Comparison of ENCODE assay signal across 18 cellular contexts in genomic region chr5:56303511-56303910, GRCh38.
A peak's percentile ranks its signal among the peaks of the same experiment; 100 is the strongest.
DNase-seq lines count a peak whose midpoint lies in the region; ATAC-seq and TF ChIP-seq lines count a peak whose summit lies in the region.
"Had no signal": no experiment of that assay in that cellular context is flagged by ENCODE, and none has a peak within 500 bp of the region (broad histone marks: within the 10 kb centered on the region; RNA-seq: fewer than 3 reads in every experiment).

No MANE protein-coding gene starts in this region.

- H3K27me3 Mint-ChIP-seq in stimulated activated naive CD8-positive, alpha-beta T cell treated with anti-CD3 and anti-CD28 coated beads, Interleukin-15, amount 100 ng/mL, for 72 hours = no peaks in the 10 kb centered on the region
- H3K27me3 Mint-ChIP-seq in activated CD4-positive, alpha-beta T cell treated with anti-CD3 and anti-CD28 coated beads, Interleukin-2, amount 10 ng/mL, durations not matched to agents 7 days and 5 days = no peaks in the 10 kb centered on the region

- no peak overlapping the region for H3K4me3 ChIP-seq in OCI-LY7 (ENCODE audit: low read depth, low read length, poor library complexity, severe bottlenecking)
- H3K4me3 ChIP-seq in choroid plexus epithelial cell (ENCODE audit: low read depth, low read length) = no peak overlapping the region

- CTCF ChIA-PET in OCI-LY7 (lab: Charles Lee; ENCODE audit: unreplicated experiment) = no interaction called here
- CTCF ChIA-PET in activated CD4-positive, alpha-beta T cell treated with anti-CD3 and anti-CD28 coated beads, Interleukin-2, amount 10 ng/mL, durations not matched to agents 7 days and 5 days (lab: Charles Lee) = interaction anchor here (1.1 to 1.7 kb wide), 4 partner anchors 9 to 40 kb away, joined by 4 to 5 read pairs (median 4); no protein-coding TSS in a partner anchor

- intact Hi-C loops in OCI-LY7 (cut with micrococcal nuclease; ENCODE audit: unreplicated experiment) = no loop called here
- intact Hi-C loops in left ventricle myocardium superior (cut with micrococcal nuclease) = no loop called here

- peaks cover 7% of the 10 kb centered on the region for H3K9me3 ChIP-seq in OCI-LY7 (ENCODE audit: low read length)

- no peak for DNase-seq in stimulated activated naive CD8-positive, alpha-beta T cell treated with anti-CD3 and anti-CD28 coated beads, Interleukin-15, amount 100 ng/mL, for 72 hours
- no peak for DNase-seq in stimulated activated naive CD8-positive, alpha-beta T cell treated with anti-CD3 and anti-CD28 coated beads, Interleukin-15, Interleukin-2, amounts not matched to agents 100 U/mL and 50 U/mL, for 24 hours
- DNase-seq in OCI-LY7 (ENCODE audit: low spot score) (peak; percentile 6), choroid plexus epithelial cell (ENCODE audit: low read depth) (no peak), GM13977 (ENCODE audit: low spot score) (no peak), NCI-H2196 treated with DMSO at 0.1 percent for 48 hours (lab: John Stamatoyannopoulos, UW; ENCODE audit: unreplicated experiment) (no peak), left ventricle myocardium superior (no peak)
- DNase-seq in activated CD4-positive, alpha-beta T cell treated with anti-CD3 and anti-CD28 coated beads, Interleukin-2, amount 10 ng/mL, durations not matched to agents 7 days and 5 days = no peak
- DNase-seq: COR-L47, DMS153, MV-4-11, NCI-H1694, NCI-H2107, NCI-H345, NCI-H69 had no signal

- no peaks in the 10 kb centered on the region for H3K4me1 ChIP-seq in OCI-LY7 (ENCODE audit: insufficient read depth, low read length, poor library complexity, severe bottlenecking)

- BruUV-seq in OCI-LY7 (replicated peaks; lab: Mats Ljungman, UMichigan) = no TSS peak

- H3K4me1 Mint-ChIP-seq in stimulated activated naive CD8-positive, alpha-beta T cell treated with anti-CD3 and anti-CD28 coated beads, Interleukin-15, amount 100 ng/mL, for 72 hours = no peaks in the 10 kb centered on the region
- H3K4me1 Mint-ChIP-seq in activated CD4-positive, alpha-beta T cell treated with anti-CD3 and anti-CD28 coated beads, Interleukin-2, amount 10 ng/mL, durations not matched to agents 7 days and 5 days = peaks cover 3% of the 10 kb centered on the region
- H3K4me1 Mint-ChIP-seq: CD14-positive monocyte had no signal

- H2AFZ ChIP-seq in OCI-LY7 (ENCODE audit: low read length) = no peak overlapping the region

- POLR2A ChIA-PET in OCI-LY7 (lab: Charles Lee) = interaction anchor here (0.6 to 1.8 kb wide), 4 partner anchors 9 to 103 kb away, joined by 3 to 5 read pairs (median 4); no protein-coding TSS in a partner anchor
- POLR2A ChIA-PET in activated CD4-positive, alpha-beta T cell treated with anti-CD3 and anti-CD28 coated beads, Interleukin-2, amount 10 ng/mL, durations not matched to agents 7 days and 5 days (lab: Charles Lee) = no interaction called here

- peaks cover 8% of the 10 kb centered on the region for H3K36me3 Mint-ChIP-seq in activated CD4-positive, alpha-beta T cell treated with anti-CD3 and anti-CD28 coated beads, Interleukin-2, amount 10 ng/mL, durations not matched to agents 7 days and 5 days (ENCODE audit: low read depth)

- in situ Hi-C loops in GM13977 (cut with MboI; ENCODE audit: low pct_unique_long_range_greater_than_20kb, low sequenced_read_pairs, unreplicated experiment) = no loop called here

- ATAC-seq in stimulated activated naive CD8-positive, alpha-beta T cell treated with anti-CD3 and anti-CD28 coated beads, Interleukin-15, amount 100 ng/mL, for 72 hours = peak; percentile 55
- ATAC-seq in stimulated activated naive CD8-positive, alpha-beta T cell treated with anti-CD3 and anti-CD28 coated beads, Interleukin-15, Interleukin-2, amounts not matched to agents 100 U/mL and 50 U/mL, for 24 hours = no peak
- ATAC-seq in left ventricle myocardium superior = no peak
- ATAC-seq: Panc1, Right ventricle myocardium inferior had no signal

- H3K27ac Mint-ChIP-seq in stimulated activated naive CD8-positive, alpha-beta T cell treated with anti-CD3 and anti-CD28 coated beads, Interleukin-15, amount 100 ng/mL, for 72 hours = no peak overlapping the region
- H3K27ac Mint-ChIP-seq in activated CD4-positive, alpha-beta T cell treated with anti-CD3 and anti-CD28 coated beads, Interleukin-2, amount 10 ng/mL, durations not matched to agents 7 days and 5 days = no peak overlapping the region
- H3K27ac Mint-ChIP-seq: CD14-positive monocyte had no signal

- no peak overlapping the region for H3K4me3 Mint-ChIP-seq in stimulated activated naive CD8-positive, alpha-beta T cell treated with anti-CD3 and anti-CD28 coated beads, Interleukin-15, amount 100 ng/mL, for 72 hours
- H3K4me3 Mint-ChIP-seq in activated CD4-positive, alpha-beta T cell treated with anti-CD3 and anti-CD28 coated beads, Interleukin-2, amount 10 ng/mL, durations not matched to agents 7 days and 5 days = no peak overlapping the region
- H3K4me3 Mint-ChIP-seq: CD14-positive monocyte had no signal

- no peaks in the 10 kb centered on the region for H3K9me2 ChIP-seq in OCI-LY7 (ENCODE audit: insufficient read depth, low read length)

- no peak overlapping the region for H3K4me2 ChIP-seq in OCI-LY7 (ENCODE audit: low read length)

- no peak overlapping the region for H3K27ac ChIP-seq in OCI-LY7 (ENCODE audit: low read depth, low read length, poor library complexity, severe bottlenecking)

- H3K79me2 ChIP-seq in OCI-LY7 (ENCODE audit: insufficient read depth, low read depth, low read length) = no peaks in the 10 kb centered on the region

- TF ChIP-seq CTCF in OCI-LY7 (conservative IDR thresholded peaks at IDR 0.05; ENCODE audit: low read length) = no peak
- TF ChIP-seq CTCF in choroid plexus epithelial cell (conservative IDR thresholded peaks at IDR 0.05; ENCODE audit: low read depth, low read length) = peak; percentile 18
- TF ChIP-seq CTCF in GM13977 (IDR thresholded peaks at IDR 0.05; ENCODE audit: extremely low read depth, insufficient read depth, missing control alignments) = no peak

- no peaks in the 10 kb centered on the region for H3K36me3 ChIP-seq in OCI-LY7 (ENCODE audit: insufficient read depth, low read length)

- H3K9me3 Mint-ChIP-seq in stimulated activated naive CD8-positive, alpha-beta T cell treated with anti-CD3 and anti-CD28 coated beads, Interleukin-15, amount 100 ng/mL, for 72 hours = peaks cover 9 to 10% of the 10 kb centered on the region in 2 donors
- peaks cover 15% of the 10 kb centered on the region for H3K9me3 Mint-ChIP-seq in activated CD4-positive, alpha-beta T cell treated with anti-CD3 and anti-CD28 coated beads, Interleukin-2, amount 10 ng/mL, durations not matched to agents 7 days and 5 days

- H4K20me1 ChIP-seq in OCI-LY7 (ENCODE audit: insufficient read depth, low read length) = no peaks in the 10 kb centered on the region
